ENCODE assay signal across 14 cellular contexts in genomic region chr11:121890377-121890776, GRCh38.
DNase-seq lines count a peak whose midpoint lies in the region; ATAC-seq, FAIRE-seq and TF ChIP-seq lines count a peak whose summit lies in the region.
"Had no signal": no experiment of that assay in that cellular context is flagged by ENCODE, and none has a peak within 500 bp of the region (broad histone marks: within the 10 kb centered on the region; RNA-seq: fewer than 3 reads in every experiment).

No MANE protein-coding gene starts in this region.

- H3K27ac ChIP-seq in endothelial cell of umbilical vein (ENCODE audit: insufficient read depth, low read depth, low read length), result no peak overlapping the region
- H3K27ac ChIP-seq in OCI-LY7 (ENCODE audit: low read depth, low read length, poor library complexity, severe bottlenecking), result no peak overlapping the region

- no peaks in the 10 kb centered on the region for H3K36me3 ChIP-seq in endothelial cell of umbilical vein (ENCODE audit: control insufficient read depth in 2 of 2, extremely low read depth in 1 of 2, insufficient read depth in 2 of 2, low read length in 2 of 2)
- no peaks in the 10 kb centered on the region for H3K36me3 ChIP-seq in OCI-LY7 (ENCODE audit: insufficient read depth, low read length)

- H4K20me1 ChIP-seq in endothelial cell of umbilical vein (replicated peaks; ENCODE audit: control insufficient read depth, extremely low read depth, insufficient read depth, low read length) (no peaks in the 10 kb centered on the region), OCI-LY7 (ENCODE audit: insufficient read depth, low read length) (no peaks in the 10 kb centered on the region)

- FAIRE-seq in endothelial cell of umbilical vein (lab: Jason Lieb, UNC), result no peak
- FAIRE-seq: K562 had no signal

- H3K79me2 ChIP-seq in endothelial cell of umbilical vein (ENCODE audit: control insufficient read depth, insufficient read depth, low read length) (no peaks in the 10 kb centered on the region), OCI-LY7 (ENCODE audit: insufficient read depth, low read depth, low read length) (no peaks in the 10 kb centered on the region)

- CTCF ChIA-PET in endothelial cell of umbilical vein (lab: Charles Lee), result no interaction called here
- CTCF ChIA-PET in activated CD4-positive, alpha-beta T cell treated with anti-CD3 and anti-CD28 coated beads for 36 hours (lab: Charles Lee), result no interaction called here
- CTCF ChIA-PET in OCI-LY7 (lab: Charles Lee; ENCODE audit: unreplicated experiment), result no interaction called here

- H3K27ac Mint-ChIP-seq in CD14-positive monocyte, result peak overlapping the region in 5 of 7 donors; percentile 69 to 91 (median 86)
- peak overlapping the region in 2 of 3 experiments; percentile 31 to 53 for H3K27ac Mint-ChIP-seq in nephron
- no peak overlapping the region for H3K27ac Mint-ChIP-seq in activated CD4-positive, alpha-beta T cell treated with anti-CD3 and anti-CD28 coated beads for 36 hours
- H3K27ac Mint-ChIP-seq in stimulated activated naive CD8-positive, alpha-beta T cell treated with anti-CD3 and anti-CD28 coated beads, Interleukin-15, amount 100 ng/mL, for 72 hours, result no peak overlapping the region
- H3K27ac Mint-ChIP-seq: activated CD8-positive, alpha-beta memory T cell treated with anti-CD3 and anti-CD28 coated beads, Interleukin-2, amount 10 ng/mL, durations not matched to agents 7 days and 5 days; activated naive CD8-positive, alpha-beta T cell treated with anti-CD3 and anti-CD28 coated beads, Interleukin-2, amount 50 U/mL, for 24 hours; CD4-positive, CD25-positive, alpha-beta regulatory T cell; naive B cell had no signal

- TF ChIP-seq POLR2A in endothelial cell of umbilical vein (IDR thresholded peaks at IDR 0.05; ENCODE audit: low read depth, low read length), result no peak

- peaks cover 3 to 7% of the 10 kb centered on the region in 2 experiments for H3K27me3 ChIP-seq in endothelial cell of umbilical vein (ENCODE audit: control insufficient read depth in 2 of 2, insufficient read depth in 2 of 2, low read length in 2 of 2)

- H3K9me3 Mint-ChIP-seq in CD14-positive monocyte (peaks cover 0 to 2% (median 0%) of the 10 kb centered on the region in 7 donors), nephron (peaks cover 5% of the 10 kb centered on the region)
- no peaks in the 10 kb centered on the region for H3K9me3 Mint-ChIP-seq in activated CD4-positive, alpha-beta T cell treated with anti-CD3 and anti-CD28 coated beads for 36 hours (ENCODE audit: low read depth)
- no peaks in the 10 kb centered on the region for H3K9me3 Mint-ChIP-seq in stimulated activated naive CD8-positive, alpha-beta T cell treated with anti-CD3 and anti-CD28 coated beads, Interleukin-15, amount 100 ng/mL, for 72 hours

- BruUV-seq in endothelial cell of umbilical vein (replicated peaks; lab: Mats Ljungman, UMichigan) (no TSS peak), OCI-LY7 (replicated peaks; lab: Mats Ljungman, UMichigan) (no TSS peak)

- dilution Hi-C loops in endothelial cell of umbilical vein (cut with MboI; ENCODE audit: extremely low pct_ligation_motif_present, low sequenced_read_pairs), result no loop called here

- no peaks in the 10 kb centered on the region for H3K9me1 ChIP-seq in endothelial cell of umbilical vein (replicated peaks; ENCODE audit: control insufficient read depth, extremely low read depth, insufficient read depth, low read length)

- H3K4me3 ChIP-seq in endothelial cell of umbilical vein (replicated peaks in 1 of 3; ENCODE audit: insufficient read depth in 1 of 3, low read depth in 1 of 3, low read length in 3 of 3), result no peak overlapping the region
- H3K4me3 ChIP-seq in OCI-LY7 (ENCODE audit: low read depth, low read length, poor library complexity, severe bottlenecking), result no peak overlapping the region
- H3K4me3 ChIP-seq: K562 had no signal

- H3K36me3 Mint-ChIP-seq in CD14-positive monocyte (peaks cover 0 to 2% of the 10 kb centered on the region in 2 donors), nephron (ENCODE audit: low read depth) (no peaks in the 10 kb centered on the region)
- H3K36me3 Mint-ChIP-seq in activated CD4-positive, alpha-beta T cell treated with anti-CD3 and anti-CD28 coated beads for 36 hours (ENCODE audit: low read depth), result no peaks in the 10 kb centered on the region
- H3K36me3 Mint-ChIP-seq: activated CD8-positive, alpha-beta memory T cell treated with anti-CD3 and anti-CD28 coated beads, Interleukin-2, amount 10 ng/mL, durations not matched to agents 7 days and 5 days; CD4-positive, CD25-positive, alpha-beta regulatory T cell; naive B cell had no signal

- POLR2A ChIA-PET in endothelial cell of umbilical vein (lab: Charles Lee), result no interaction called here
- POLR2A ChIA-PET in activated CD4-positive, alpha-beta T cell treated with anti-CD3 and anti-CD28 coated beads for 36 hours (lab: Charles Lee), result no interaction called here
- POLR2A ChIA-PET in OCI-LY7 (lab: Charles Lee), result no interaction called here

- H3K4me2 ChIP-seq in endothelial cell of umbilical vein (ENCODE audit: insufficient read depth, low read length), result no peak overlapping the region
- no peak overlapping the region for H3K4me2 ChIP-seq in OCI-LY7 (ENCODE audit: low read length)

- intact Hi-C loops in CD14-positive monocyte (cut with micrococcal nuclease) (no loop called here), endothelial cell of umbilical vein (cut with micrococcal nuclease) (loop anchor here (5.0 kb wide), 1 partner anchor 212 kb away; no protein-coding TSS in a partner anchor), OCI-LY7 (cut with micrococcal nuclease; ENCODE audit: unreplicated experiment) (no loop called here)
- intact Hi-C loops in activated CD4-positive, alpha-beta T cell treated with anti-CD3 and anti-CD28 coated beads for 36 hours (cut with DNase I, micrococcal nuclease), result no loop called here

- H2AFZ ChIP-seq in endothelial cell of umbilical vein (ENCODE audit: low read depth, low read length) (no peak overlapping the region), OCI-LY7 (ENCODE audit: low read length) (no peak overlapping the region)

- H3K4me1 ChIP-seq in endothelial cell of umbilical vein (ENCODE audit: control insufficient read depth, extremely low read depth, insufficient read depth, low read length), result peaks cover 12% of the 10 kb centered on the region
- H3K4me1 ChIP-seq in OCI-LY7 (ENCODE audit: insufficient read depth, low read length, poor library complexity, severe bottlenecking), result peaks cover 4% of the 10 kb centered on the region

- DNase-seq in CD14-positive monocyte (ENCODE audit: low spot score) (no peak), MV-4-11 (lab: John Stamatoyannopoulos, UW) (peak; percentile 11), endothelial cell of umbilical vein (ENCODE audit: low read depth, low spot score) (peak; percentile 8), NCI-H1048 (lab: John Stamatoyannopoulos, UW) (no peak), OCI-LY7 (ENCODE audit: low spot score) (no peak)
- no peak for DNase-seq in activated CD4-positive, alpha-beta T cell treated with anti-CD3 and anti-CD28 coated beads for 36 hours
- no peak for DNase-seq in stimulated activated naive CD8-positive, alpha-beta T cell treated with anti-CD3 and anti-CD28 coated beads, Interleukin-15, amount 100 ng/mL, for 72 hours
- DNase-seq: activated CD8-positive, alpha-beta memory T cell treated with anti-CD3 and anti-CD28 coated beads, Interleukin-2, amount 10 ng/mL, durations not matched to agents 7 days and 5 days; activated naive CD8-positive, alpha-beta T cell treated with anti-CD3 and anti-CD28 coated beads, Interleukin-2, amount 50 U/mL, for 24 hours; CD4-positive, CD25-positive, alpha-beta regulatory T cell; GOT3; naive B cell had no signal

- H3K4me1 Mint-ChIP-seq in CD14-positive monocyte (peaks cover 80% of the 10 kb centered on the region), nephron (peaks cover 66% of the 10 kb centered on the region)
- no peaks in the 10 kb centered on the region for H3K4me1 Mint-ChIP-seq in activated CD4-positive, alpha-beta T cell treated with anti-CD3 and anti-CD28 coated beads for 36 hours
- no peaks in the 10 kb centered on the region for H3K4me1 Mint-ChIP-seq in stimulated activated naive CD8-positive, alpha-beta T cell treated with anti-CD3 and anti-CD28 coated beads, Interleukin-15, amount 100 ng/mL, for 72 hours
- H3K4me1 Mint-ChIP-seq: activated CD8-positive, alpha-beta memory T cell treated with anti-CD3 and anti-CD28 coated beads, Interleukin-2, amount 10 ng/mL, durations not matched to agents 7 days and 5 days; activated naive CD8-positive, alpha-beta T cell treated with anti-CD3 and anti-CD28 coated beads, Interleukin-2, amount 50 U/mL, for 24 hours; CD4-positive, CD25-positive, alpha-beta regulatory T cell; naive B cell had no signal

- H3K4me3 Mint-ChIP-seq in CD14-positive monocyte (peak overlapping the region; percentile 34 to 88), nephron (no peak overlapping the region)
- H3K4me3 Mint-ChIP-seq in activated CD4-positive, alpha-beta T cell treated with anti-CD3 and anti-CD28 coated beads for 36 hours, result no peak overlapping the region
- no peak overlapping the region for H3K4me3 Mint-ChIP-seq in stimulated activated naive CD8-positive, alpha-beta T cell treated with anti-CD3 and anti-CD28 coated beads, Interleukin-15, amount 100 ng/mL, for 72 hours
- H3K4me3 Mint-ChIP-seq: activated CD8-positive, alpha-beta memory T cell treated with anti-CD3 and anti-CD28 coated beads, Interleukin-2, amount 10 ng/mL, durations not matched to agents 7 days and 5 days; activated naive CD8-positive, alpha-beta T cell treated with anti-CD3 and anti-CD28 coated beads, Interleukin-2, amount 50 U/mL, for 24 hours; CD4-positive, CD25-positive, alpha-beta regulatory T cell; naive B cell had no signal

- peaks cover under 1 to 3% (median 2%) of the 10 kb centered on the region in 3 donors for H3K27me3 Mint-ChIP-seq in CD14-positive monocyte (ENCODE audit: low read depth in 3 of 3)
- H3K27me3 Mint-ChIP-seq in nephron (ENCODE audit: low read depth), result peaks cover 4% of the 10 kb centered on the region
- H3K27me3 Mint-ChIP-seq in activated CD4-positive, alpha-beta T cell treated with anti-CD3 and anti-CD28 coated beads for 36 hours, result peaks cover 4% of the 10 kb centered on the region
- H3K27me3 Mint-ChIP-seq in stimulated activated naive CD8-positive, alpha-beta T cell treated with anti-CD3 and anti-CD28 coated beads, Interleukin-15, amount 100 ng/mL, for 72 hours, result no peaks in the 10 kb centered on the region
- H3K27me3 Mint-ChIP-seq: activated CD8-positive, alpha-beta memory T cell treated with anti-CD3 and anti-CD28 coated beads, Interleukin-2, amount 10 ng/mL, durations not matched to agents 7 days and 5 days; CD4-positive, CD25-positive, alpha-beta regulatory T cell had no signal

- ATAC-seq in activated CD4-positive, alpha-beta T cell treated with anti-CD3 and anti-CD28 coated beads for 36 hours, result no peak
- no peak for ATAC-seq in stimulated activated naive CD8-positive, alpha-beta T cell treated with anti-CD3 and anti-CD28 coated beads, Interleukin-15, amount 100 ng/mL, for 72 hours
- ATAC-seq: activated CD8-positive, alpha-beta memory T cell treated with anti-CD3 and anti-CD28 coated beads, Interleukin-2, amount 10 ng/mL, durations not matched to agents 7 days and 5 days; activated naive CD8-positive, alpha-beta T cell treated with anti-CD3 and anti-CD28 coated beads, Interleukin-2, amount 50 U/mL, for 24 hours; K562 had no signal

- H3K9me3 ChIP-seq in endothelial cell of umbilical vein (replicated peaks; ENCODE audit: control insufficient read depth, insufficient read depth, low read length) (no peaks in the 10 kb centered on the region), OCI-LY7 (ENCODE audit: low read length) (no peaks in the 10 kb centered on the region)

- TF ChIP-seq CTCF in CD14-positive monocyte (IDR thresholded peaks at IDR 0.05) (no peak), endothelial cell of umbilical vein (IDR thresholded peaks at IDR 0.05; ENCODE audit: extremely low read depth in 1 of 2, insufficient read depth in 1 of 2, low read depth in 1 of 2, low read length in 2 of 2) (no peak), nephron (IDR thresholded peaks at IDR 0.05; ENCODE audit: unreplicated experiment in 3 of 3) (no peak), OCI-LY7 (conservative IDR thresholded peaks at IDR 0.05; ENCODE audit: low read length) (no peak)

- no peaks in the 10 kb centered on the region for H3K9me2 ChIP-seq in OCI-LY7 (ENCODE audit: insufficient read depth, low read length)

- H3K9ac ChIP-seq in endothelial cell of umbilical vein (replicated peaks; ENCODE audit: extremely low read depth, insufficient read depth, low read length), result no peak overlapping the region

Comparison
In these comparisons a context has a peak if more than half of its experiments do, and no peak if none do; other contexts are left out.
1. DNase-seq: peak in MV-4-11 (single experiment) and endothelial cell of umbilical vein (single experiment); none in CD14-positive monocyte (single experiment), NCI-H1048 (single experiment), activated CD4-positive, alpha-beta T cell treated with anti-CD3 and anti-CD28 coated beads for 36 hours (single experiment), OCI-LY7 (single experiment) and stimulated activated naive CD8-positive, alpha-beta T cell treated with anti-CD3 and anti-CD28 coated beads, Interleukin-15, amount 100 ng/mL, for 72 hours (0 of 2).
2. H3K27ac Mint-ChIP-seq: peak in CD14-positive monocyte (5 of 7) and nephron (2 of 3); none in activated CD4-positive, alpha-beta T cell treated with anti-CD3 and anti-CD28 coated beads for 36 hours (single experiment) and stimulated activated naive CD8-positive, alpha-beta T cell treated with anti-CD3 and anti-CD28 coated beads, Interleukin-15, amount 100 ng/mL, for 72 hours (0 of 2).
3. H3K4me3 Mint-ChIP-seq: peak in CD14-positive monocyte (2 of 2); none in nephron (0 of 3), activated CD4-positive, alpha-beta T cell treated with anti-CD3 and anti-CD28 coated beads for 36 hours (single experiment) and stimulated activated naive CD8-positive, alpha-beta T cell treated with anti-CD3 and anti-CD28 coated beads, Interleukin-15, amount 100 ng/mL, for 72 hours (0 of 2).